ENCODE assay signal across 1 cellular context in genomic region chr19:50870417-50871089, GRCh38.
TF ChIP-seq lines count a peak whose summit lies in the region.

No MANE protein-coding gene starts in this region.

TF ChIP-seq in K562, 482 proteins besides CTCF, POLR2A, EP300 and RAD21 (continued from another document and continues in another):
- TF ChIP-seq CEBPZ (IDR thresholded peaks at IDR 0.05; ENCODE audit: borderline replicate concordance, low read depth, low read length) (no peak), ZNF12 (CRISPR knock-in tag; IDR thresholded peaks at IDR 0.05) (no peak), CEBPG (CRISPR knock-in tag; IDR thresholded peaks at IDR 0.05) (no peak; the same call in 1 of the 2 replicates), CEBPG (tag; conservative IDR thresholded peaks at IDR 0.05 in 1 of 2, IDR thresholded peaks at IDR 0.05 in 1 of 2) (no peak), HSF4 (CRISPR knock-in tag; IDR thresholded peaks at IDR 0.05; ENCODE audit: borderline replicate concordance) (no peak), MAX (CRISPR knock-in tag; IDR thresholded peaks at IDR 0.05) (peak; percentile 79), ZNF324 (CRISPR knock-in tag; IDR thresholded peaks at IDR 0.05) (no peak), L3MBTL2 (IDR thresholded peaks at IDR 0.05) (peak; percentile 94), ZNF316 (IDR thresholded peaks at IDR 0.05) (no peak), CREBBP (IDR thresholded peaks at IDR 0.05; ENCODE audit: low read depth, low read length) (no peak), POLR3A (IDR thresholded peaks at IDR 0.05; ENCODE audit: borderline replicate concordance, extremely low read depth, insufficient read depth, insufficient read length) (no peak), HDGF (IDR thresholded peaks at IDR 0.05) (no peak), BHLHE40 (IDR thresholded peaks at IDR 0.05; ENCODE audit: low read length) (peak; percentile 72), HMGN3 (IDR thresholded peaks at IDR 0.05; ENCODE audit: borderline replicate concordance, extremely low read depth, insufficient read length, low read depth, low read length) (no peak), ZKSCAN1 (IDR thresholded peaks at IDR 0.05; ENCODE audit: low read depth, low read length) (peak; percentile 63; the same call in 1 of the 2 replicates), DPF2 (IDR thresholded peaks at IDR 0.05) (no peak), NELFE (IDR thresholded peaks at IDR 0.05; ENCODE audit: insufficient read depth, insufficient read length) (no peak), PHB (CRISPR knock-in tag; IDR thresholded peaks at IDR 0.05) (no peak), HNRNPUL1 (IDR thresholded peaks at IDR 0.05; ENCODE audit: low read length) (no peak), POLR2AphosphoS5 (IDR thresholded peaks at IDR 0.05; ENCODE audit: control insufficient read depth, insufficient read depth, low read depth, low read length) (no peak), SMAD4 (CRISPR knock-in tag; conservative IDR thresholded peaks at IDR 0.05) (peak; percentile 67; the same call in 1 of the 2 replicates), NR2C1 (IDR thresholded peaks at IDR 0.05) (0 out of 2 replicates have a peak, but pooled peaks have one; percentile 24), NR2C1 (tag; IDR thresholded peaks at IDR 0.05) (peak; percentile 69), CUX1 (CRISPR knock-in tag; IDR thresholded peaks at IDR 0.05) (0 out of 2 replicates have a peak, but pooled peaks have one; percentile 42), ZNF184 (CRISPR knock-in tag; IDR thresholded peaks at IDR 0.05) (no peak), ZBTB40 (IDR thresholded peaks at IDR 0.05) (peak; percentile 30; the same call in 1 of the 2 replicates), ZBTB40 (CRISPR knock-in tag; IDR thresholded peaks at IDR 0.05) (no peak), TAL1 (IDR thresholded peaks at IDR 0.05) (no peak), MAFG (tag; conservative IDR thresholded peaks at IDR 0.05) (no peak), KHSRP (IDR thresholded peaks at IDR 0.05) (peak; percentile 91), IRF9 (tag; IDR thresholded peaks at IDR 0.05) (0 out of 2 replicates have a peak, but pooled peaks have one; percentile 29), ZNF76 (CRISPR knock-in tag; IDR thresholded peaks at IDR 0.05; ENCODE audit: borderline replicate concordance) (0 out of 2 replicates have a peak, but pooled peaks have one; percentile 26), ARHGAP35 (IDR thresholded peaks at IDR 0.05; ENCODE audit: partially characterized antibody) (no peak), NFYB (IDR thresholded peaks at IDR 0.05; ENCODE audit: extremely low read depth, insufficient read length) (no peak), NFIX (CRISPR knock-in tag; IDR thresholded peaks at IDR 0.05; ENCODE audit: low read depth) (no peak), KDM4B (IDR thresholded peaks at IDR 0.05; ENCODE audit: borderline replicate concordance in 2 of 2, low read depth in 1 of 2) (no peak), GATAD2B (IDR thresholded peaks at IDR 0.05; ENCODE audit: borderline replicate concordance) (no peak), GABPB1 (CRISPR knock-in tag; IDR thresholded peaks at IDR 0.05) (peak; percentile 86), ESRRB (CRISPR knock-in tag; IDR thresholded peaks at IDR 0.05; ENCODE audit: borderline replicate concordance) (no peak), ZNF175 (CRISPR knock-in tag; IDR thresholded peaks at IDR 0.05; ENCODE audit: low read depth) (0 out of 2 replicates have a peak, but pooled peaks have one; percentile 25), STAG1 (CRISPR knock-in tag; IDR thresholded peaks at IDR 0.05; ENCODE audit: borderline replicate concordance) (peak; percentile 70; the same call in 1 of the 2 replicates), RHOXF2B (CRISPR knock-in tag; conservative IDR thresholded peaks at IDR 0.05) (no peak)
- TF ChIP-seq, protein P1, sequence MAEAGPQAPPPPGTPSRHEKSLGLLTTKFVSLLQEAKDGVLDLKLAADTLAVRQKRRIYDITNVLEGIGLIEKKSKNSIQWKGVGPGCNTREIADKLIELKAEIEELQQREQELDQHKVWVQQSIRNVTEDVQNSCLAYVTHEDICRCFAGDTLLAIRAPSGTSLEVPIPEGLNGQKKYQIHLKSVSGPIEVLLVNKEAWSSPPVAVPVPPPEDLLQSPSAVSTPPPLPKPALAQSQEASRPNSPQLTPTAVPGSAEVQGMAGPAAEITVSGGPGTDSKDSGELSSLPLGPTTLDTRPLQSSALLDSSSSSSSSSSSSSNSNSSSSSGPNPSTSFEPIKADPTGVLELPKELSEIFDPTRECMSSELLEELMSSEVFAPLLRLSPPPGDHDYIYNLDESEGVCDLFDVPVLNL (CRISPR knock-in tag; IDR thresholded peaks at IDR 0.05; ENCODE audit: low read depth) = no peak
- TF ChIP-seq, protein P2, sequence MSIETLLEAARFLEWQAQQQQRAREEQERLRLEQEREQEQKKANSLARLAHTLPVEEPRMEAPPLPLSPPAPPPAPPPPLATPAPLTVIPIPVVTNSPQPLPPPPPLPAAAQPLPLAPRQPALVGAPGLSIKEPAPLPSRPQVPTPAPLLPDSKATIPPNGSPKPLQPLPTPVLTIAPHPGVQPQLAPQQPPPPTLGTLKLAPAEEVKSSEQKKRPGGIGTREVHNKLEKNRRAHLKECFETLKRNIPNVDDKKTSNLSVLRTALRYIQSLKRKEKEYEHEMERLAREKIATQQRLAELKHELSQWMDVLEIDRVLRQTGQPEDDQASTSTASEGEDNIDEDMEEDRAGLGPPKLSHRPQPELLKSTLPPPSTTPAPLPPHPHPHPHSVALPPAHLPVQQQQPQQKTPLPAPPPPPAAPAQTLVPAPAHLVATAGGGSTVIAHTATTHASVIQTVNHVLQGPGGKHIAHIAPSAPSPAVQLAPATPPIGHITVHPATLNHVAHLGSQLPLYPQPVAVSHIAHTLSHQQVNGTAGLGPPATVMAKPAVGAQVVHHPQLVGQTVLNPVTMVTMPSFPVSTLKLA (conservative IDR thresholded peaks at IDR 0.05) = peak; percentile 81 to 86
